Comparison of ENCODE assay signal across 8 cellular contexts in genomic region chr7:128737867-128738390, GRCh38. TPM values are rescaled to one million over a fixed set of nuclear protein-coding genes. Genes with fewer than 3 reads are reported as not detected.
DNase-seq lines count a peak whose midpoint lies in the region; TF ChIP-seq lines count a peak whose summit lies in the region.

No MANE protein-coding gene starts in this region.

- peaks cover 21% of the 10 kb centered on the region for H3K4me1 ChIP-seq in GM23248 (ENCODE audit: insufficient read depth)

- H2AFZ ChIP-seq in GM23248: peak overlapping the region; percentile 68

- peak overlapping the region; percentile 89 for H3K4me2 ChIP-seq in GM23248 (ENCODE audit: unreplicated experiment)

- no peaks in the 10 kb centered on the region for H3K9me3 ChIP-seq in GM23248 (ENCODE audit: low read depth)

- H3K27me3 ChIP-seq in GM23248 (replicated peaks; ENCODE audit: insufficient read depth): no peaks in the 10 kb centered on the region

- H3K79me2 ChIP-seq in GM23248 (ENCODE audit: insufficient read depth): peaks cover 37% of the 10 kb centered on the region

- DNase-seq in GM23248 (peak; percentile 94), RWPE1 (ENCODE audit: low spot score) (peak; percentile 52), fibroblast of gingiva (ENCODE audit: low read depth) (peak; percentile 17), skeletal muscle cell (ENCODE audit: low read depth) (peak; percentile 42), NCI-H2196 treated with DMSO at 0.1 percent for 48 hours (lab: John Stamatoyannopoulos, UW; ENCODE audit: unreplicated experiment) (no peak), caudate nucleus (lab: John Stamatoyannopoulos, UW) (no peak), NCI-H1105 treated with DMSO at 0.1 percent for 48 hours (lab: John Stamatoyannopoulos, UW) (no peak), NCI-H1436 (lab: John Stamatoyannopoulos, UW) (no peak)

- in situ Hi-C loops in GM23248 (cut with MboI): no loop called here

- WGBS in GM23248 (ENCODE audit: low coverage in 1 of 2, low lambda C conversion rate in 2 of 2, missing lambda C conversion rate in 2 of 2), 2 experiments: 0% methylated on average over 1 of the region's 1 CpG

- CTCF ChIA-PET in RWPE1 (lab: Yijun Ruan, JAX): no interaction called here

- peaks cover 53% of the 10 kb centered on the region for H3F3A ChIP-seq in GM23248 (ENCODE audit: insufficient read depth)

- POLR2A ChIA-PET in RWPE1 (lab: Yijun Ruan, JAX; ENCODE audit: low non-redundant PET): no interaction called here

- TF ChIP-seq CTCF in RWPE1 (conservative IDR thresholded peaks at IDR 0.05; ENCODE audit: low read depth): no peak

- H3K36me3 ChIP-seq in GM23248 (ENCODE audit: low read depth): no peaks in the 10 kb centered on the region

- H3K9me2 ChIP-seq in GM23248 (ENCODE audit: insufficient read depth): no peaks in the 10 kb centered on the region

- H3K27ac ChIP-seq in GM23248 (peak overlapping the region; percentile 99), RWPE1 (no peak overlapping the region), caudate nucleus (ENCODE audit: low read depth, low read length) (no peak overlapping the region)

- H3K4me3 ChIP-seq in GM23248 (peak overlapping the region; percentile 98), skeletal muscle cell (ENCODE audit: low read depth, low read length) (no peak overlapping the region)

- H3K9ac ChIP-seq in GM23248: peak overlapping the region; percentile 100

- no peaks in the 10 kb centered on the region for H4K20me1 ChIP-seq in GM23248 (ENCODE audit: insufficient read depth)

RNA-seq across cellular contexts. Expression of gene CALU, which starts 1.2 kb away (rescaled TPM):
- total RNA-seq in GM23248 (2014; rRNA removed; shearing (Covaris generic)): 1,466 and 1,589 TPM in 2 replicates
- 1,706 and 1,740 TPM in 2 replicates for polyA plus RNA-seq in GM23248 (2016; fragmentation: Nextera tagmentation; extraction: Ambion mirVana)

RNA-seq across cellular contexts. Expression of gene OPN1SW, which starts 37.7 kb away (rescaled TPM):
- not detected in 2 replicates for total RNA-seq in GM23248 (2014; rRNA removed; shearing (Covaris generic))
- 2.2 and 2.6 TPM in 2 replicates for polyA plus RNA-seq in GM23248 (2016; fragmentation: Nextera tagmentation; extraction: Ambion mirVana)

RNA-seq across cellular contexts. Expression of gene CCDC136, which starts 53.8 kb away (rescaled TPM):
- 3.1 and 3.8 TPM in 2 replicates for total RNA-seq in GM23248 (2014; rRNA removed; shearing (Covaris generic))
- polyA plus RNA-seq in GM23248 (2016; fragmentation: Nextera tagmentation; extraction: Ambion mirVana): 2.8 and 3.9 TPM in 2 replicates

Comparison
In these comparisons a context has a peak if more than half of its experiments do, and no peak if none do; other contexts are left out.
1. DNase-seq: peak in GM23248 (single experiment), RWPE1 (single experiment), fibroblast of gingiva (single experiment) and skeletal muscle cell (single experiment); none in NCI-H2196 treated with DMSO at 0.1 percent for 48 hours (single experiment), caudate nucleus (0 of 61), NCI-H1105 treated with DMSO at 0.1 percent for 48 hours (single experiment) and NCI-H1436 (single experiment).